Comparison of ENCODE assay signal across 19 cellular contexts in the genomic region with DNA sequence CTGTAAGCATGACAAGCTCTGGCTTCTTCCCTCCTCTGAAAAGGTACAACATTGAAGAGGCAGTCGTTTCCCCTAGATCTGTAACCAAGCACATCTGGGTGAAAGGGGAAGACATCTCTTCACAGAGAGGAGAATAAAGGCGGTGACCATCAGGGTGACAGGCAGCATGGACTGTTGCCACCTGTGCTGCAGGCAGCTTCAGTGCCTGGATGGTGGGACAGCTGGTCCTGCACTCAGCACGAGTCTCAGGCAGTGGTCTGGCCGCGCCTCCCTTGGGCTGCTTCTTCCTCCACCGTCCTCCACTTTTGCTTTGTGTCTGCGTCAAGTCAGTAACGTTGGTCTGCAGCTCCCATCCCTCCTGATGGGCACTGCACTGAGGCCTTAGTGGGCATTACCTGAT.
DNase-seq lines count a peak whose midpoint lies in the region; ATAC-seq, FAIRE-seq and TF ChIP-seq lines count a peak whose summit lies in the region.
"Had no signal": no experiment of that assay in that cellular context is flagged by ENCODE, and none has a peak within 500 bp of the region (broad histone marks: within the 10 kb centered on the region; RNA-seq: fewer than 3 reads in every experiment).

No MANE protein-coding gene starts in this region.

- peaks cover 2% of the 10 kb centered on the region for H3K36me3 Mint-ChIP-seq in Caco-2 (ENCODE audit: insufficient read depth, unreplicated experiment)

- H3K4me3 ChIP-seq in HepG2 (replicated peaks in 1 of 3; ENCODE audit: insufficient read depth in 1 of 3, low read depth in 2 of 3, low read length in 3 of 3) (no peak overlapping the region), right lobe of liver (no peak overlapping the region), neuronal stem cell (ENCODE audit: low read length in 2 of 2) (no peak overlapping the region), upper lobe of left lung (no peak overlapping the region), Caco-2 (ENCODE audit: low read depth, low read length) (no peak overlapping the region), mucosa of descending colon (no peak overlapping the region)
- H3K4me3 ChIP-seq: GM23338 had no signal

- H3K36me3 ChIP-seq in HepG2 (replicated peaks in 1 of 2; ENCODE audit: control insufficient read depth in 1 of 2, insufficient read depth in 2 of 2, low read length in 2 of 2): peaks cover 0 to 3% of the 10 kb centered on the region in 2 experiments; a peak in 2 of 5 replicates
- no peaks in the 10 kb centered on the region for H3K36me3 ChIP-seq in right lobe of liver
- no peaks in the 10 kb centered on the region for H3K36me3 ChIP-seq in neuronal stem cell (replicated peaks in 1 of 2; ENCODE audit: control insufficient read depth in 2 of 2, insufficient read depth in 2 of 2, low read length in 2 of 2)
- H3K36me3 ChIP-seq in upper lobe of left lung: no peaks in the 10 kb centered on the region
- no peaks in the 10 kb centered on the region; the same call in 1 of the 2 replicates for H3K36me3 ChIP-seq in Caco-2 (ENCODE audit: control insufficient read depth, insufficient read depth, low read length)
- H3K36me3 ChIP-seq in mucosa of descending colon (ENCODE audit: low read depth): no peaks in the 10 kb centered on the region

- H3K27me3 ChIP-seq in HepG2 (ENCODE audit: control insufficient read depth in 1 of 2, insufficient read depth in 2 of 2, low read length in 2 of 2) (no peaks in the 10 kb centered on the region; a peak in 1 of 5 replicates), right lobe of liver (no peaks in the 10 kb centered on the region), neuronal stem cell (ENCODE audit: control insufficient read depth in 3 of 3, insufficient read depth in 3 of 3, low read depth in 1 of 3, low read length in 3 of 3) (no peaks in the 10 kb centered on the region), upper lobe of left lung (no peaks in the 10 kb centered on the region), Caco-2 (replicated peaks; ENCODE audit: control insufficient read depth, insufficient read depth, low read length) (no peaks in the 10 kb centered on the region)

- ATAC-seq in HepG2 (peak; percentile 25; the same call in 1 of the 3 replicates), right lobe of liver (no peak), upper lobe of left lung (ENCODE audit: low FRiP score in 2 of 2) (no peak), mucosa of descending colon (no peak)
- ATAC-seq: GM23338 had no signal

- no peak overlapping the region for H4K91ac ChIP-seq in neuronal stem cell (ENCODE audit: low read depth, low read length, poor library complexity)

- H4K20me1 ChIP-seq in HepG2 (ENCODE audit: insufficient read depth, low read length): no peaks in the 10 kb centered on the region; the same call in 1 of the 2 replicates

- 100% methylated on average over 3 of the region's 8 CpGs for WGBS in HepG2 (ENCODE audit: low lambda C conversion rate)
- WGBS in right lobe of liver (ENCODE audit: insufficient coverage, low coverage, low lambda C conversion rate, missing lambda C conversion rate): 80% methylated on average over 2 of the region's 8 CpGs
- no CpG with 5 or more reads among the region's 8 CpGs for WGBS in neuronal stem cell (ENCODE audit: extremely low coverage in 2 of 2, insufficient read length in 2 of 2, insufficient replicate concordance in 1 of 2), 2 donors
- 83 to 87% methylated on average over 7 to 8 of the region's 8 CpGs for WGBS in upper lobe of left lung, 2 donors

- H3K23ac ChIP-seq in neuronal stem cell (ENCODE audit: low read depth, low read length, poor library complexity): peak overlapping the region; percentile 56

- H3K4me2 ChIP-seq in HepG2 (ENCODE audit: low read depth, low read length) (no peak overlapping the region), neuronal stem cell (ENCODE audit: insufficient read depth, low read length, poor library complexity, severe bottlenecking) (no peak overlapping the region)
- H3K4me2 ChIP-seq: GM23338 had no signal

- H3K27ac Mint-ChIP-seq in Caco-2 (ENCODE audit: unreplicated experiment): no peak overlapping the region
- H3K27ac Mint-ChIP-seq: GM23338 had no signal

- POLR2A ChIA-PET in HepG2 (lab: Yijun Ruan, JAX) (no interaction called here), Caco-2 (lab: Charles Lee) (no interaction called here)

- no peak overlapping the region for H3K27ac ChIP-seq in HepG2 (ENCODE audit: extremely low read length, insufficient read depth, low read length)
- H3K27ac ChIP-seq in right lobe of liver: no peak overlapping the region
- peak overlapping the region; percentile 38; the same call in 1 of the 2 replicates for H3K27ac ChIP-seq in VCaP
- no peak overlapping the region for H3K27ac ChIP-seq in neuronal stem cell (replicated peaks; ENCODE audit: low read length)
- peak overlapping the region in 3 of 4 donors; percentile 75 to 83 (median 80) for H3K27ac ChIP-seq in upper lobe of left lung
- H3K27ac ChIP-seq: HL-60 had no signal

- peaks cover 31% of the 10 kb centered on the region for H3K79me2 ChIP-seq in HepG2 (ENCODE audit: insufficient read depth, low read length)

- in situ Hi-C loops in HepG2 (cut with HindIII; ENCODE audit: extremely low pct_ligation_motif_present, low pct_unique_long_range_greater_than_20kb): no loop called here

- DNase-seq in HepG2 (ENCODE audit: low spot score) (no peak), right lobe of liver (no peak), neuronal stem cell (ENCODE audit: low spot score) (no peak), upper lobe of left lung (no peak), HUDEP-2 (lab: John Stamatoyannopoulos, UW; ENCODE audit: unreplicated experiment in 76 of 76) (no peak), Caco-2 (no peak), mucosa of descending colon (no peak)
- DNase-seq: DMS79 treated with DMSO at 0.1 percent for 48 hours, GF-D8, KG1, NCI-H1048, NCI-H146, NCI-H2081 treated with DMSO at 0.1 percent for 48 hours, NCI-H2227 treated with DMSO at 0.1 percent for 48 hours, NCI-H69, SHP77 had no signal

- H2BK120ac ChIP-seq in neuronal stem cell (ENCODE audit: low read depth, low read length): no peak overlapping the region

- H2BK5ac ChIP-seq in neuronal stem cell (ENCODE audit: low read length): no peak overlapping the region

- BruUV-seq in HepG2 (replicated peaks; lab: Mats Ljungman, UMichigan): no TSS peak
- BruUV-seq in Caco-2 (replicated peaks; lab: Mats Ljungman, UMichigan): no TSS peak

- H3K4me1 Mint-ChIP-seq in Caco-2 (ENCODE audit: low read depth, unreplicated experiment): peaks cover 6% of the 10 kb centered on the region

- H3K9me3 ChIP-seq in HepG2 (ENCODE audit: low read length): peaks cover 11% of the 10 kb centered on the region; the same call in 1 of the 2 replicates
- no peaks in the 10 kb centered on the region for H3K9me3 ChIP-seq in right lobe of liver
- peaks cover 2 to 8% of the 10 kb centered on the region in 2 donors for H3K9me3 ChIP-seq in neuronal stem cell (replicated peaks in 1 of 2; ENCODE audit: control insufficient read depth in 2 of 2, insufficient read depth in 1 of 2, low read depth in 1 of 2, low read length in 2 of 2)
- H3K9me3 ChIP-seq in upper lobe of left lung: peaks cover 0 to 11% (median 6%) of the 10 kb centered on the region in 4 donors
- H3K9me3 ChIP-seq in Caco-2: no peaks in the 10 kb centered on the region
- H3K9me3 ChIP-seq in mucosa of descending colon: peaks cover 6% of the 10 kb centered on the region

- H2AFZ ChIP-seq in HepG2 (ENCODE audit: low read length) (no peak overlapping the region), neuronal stem cell (ENCODE audit: low read length) (no peak overlapping the region)
- H2AFZ ChIP-seq: GM23338 had no signal

- no peak overlapping the region for H3K14ac ChIP-seq in neuronal stem cell (ENCODE audit: low read length)

- no peak overlapping the region for H2BK12ac ChIP-seq in neuronal stem cell (ENCODE audit: low read length)

- H2AK5ac ChIP-seq in neuronal stem cell (ENCODE audit: low read depth, low read length): no peak overlapping the region

- TF ChIP-seq CTCF in HepG2 (CRISPR knock-in tag; IDR thresholded peaks at IDR 0.05) (no peak), right lobe of liver (IDR thresholded peaks at IDR 0.05) (no peak), VCaP (conservative IDR thresholded peaks at IDR 0.05) (no peak), upper lobe of left lung (IDR thresholded peaks at IDR 0.05) (no peak), Caco-2 (IDR thresholded peaks at IDR 0.05; ENCODE audit: insufficient read depth in 1 of 2, low read depth in 1 of 2, low read length in 1 of 2, severe bottlenecking in 1 of 2, unreplicated experiment in 1 of 2) (no peak), mucosa of descending colon (IDR thresholded peaks at IDR 0.05) (no peak)

- H2BK15ac ChIP-seq in neuronal stem cell (ENCODE audit: low read length): no peak overlapping the region

- H3K9ac ChIP-seq in HepG2 (ENCODE audit: insufficient read depth, low read depth, low read length): no peak overlapping the region
- H3K9ac ChIP-seq in neuronal stem cell (ENCODE audit: low read depth, low read length, poor library complexity): peak overlapping the region; percentile 39

- no peak for TF ChIP-seq EP300 in HepG2 (IDR thresholded peaks at IDR 0.05; ENCODE audit: low read depth in 2 of 2, low read length in 2 of 2)
- TF ChIP-seq EP300 in HepG2 (CRISPR knock-in tag; IDR thresholded peaks at IDR 0.05; ENCODE audit: borderline replicate concordance): no peak
- no peak for TF ChIP-seq EP300 in upper lobe of left lung (IDR thresholded peaks at IDR 0.05)

- CTCF ChIA-PET in HepG2 (lab: Yijun Ruan, JAX; ENCODE audit: low intra/inter-chr PET ratio, low total read pairs): no interaction called here
- CTCF ChIA-PET in Caco-2 (lab: Charles Lee): interaction anchor here (0.6 kb wide), 1 partner anchor 395 kb away, joined by 4 read pairs; no protein-coding TSS in a partner anchor

- intact Hi-C loops in HepG2 (cut with micrococcal nuclease; ENCODE audit: unreplicated experiment) (no loop called here), right lobe of liver (cut with DNase I) (no loop called here), Caco-2 (cut with micrococcal nuclease; ENCODE audit: unreplicated experiment) (no loop called here), mucosa of descending colon (cut with DNase I, micrococcal nuclease) (no loop called here)

- FAIRE-seq in HepG2 (lab: Jason Lieb, UNC): no peak

- peaks cover 3% of the 10 kb centered on the region for H3K79me1 ChIP-seq in neuronal stem cell (ENCODE audit: low read depth, low read length)

- no peak for TF ChIP-seq RAD21 in HepG2 (CRISPR knock-in tag; IDR thresholded peaks at IDR 0.05)

- H3K9me3 Mint-ChIP-seq in Caco-2 (ENCODE audit: unreplicated experiment): no peaks in the 10 kb centered on the region

- H3K27me3 Mint-ChIP-seq in Caco-2 (ENCODE audit: insufficient read depth, unreplicated experiment): no peaks in the 10 kb centered on the region

- no peak overlapping the region for H3K4ac ChIP-seq in neuronal stem cell (ENCODE audit: low read length)

- H3K4me1 ChIP-seq in HepG2 (ENCODE audit: insufficient read depth, low read length): peaks cover 44% of the 10 kb centered on the region
- peaks cover 0 to 4% (median under 1%) of the 10 kb centered on the region in 4 donors for H3K4me1 ChIP-seq in right lobe of liver
- no peaks in the 10 kb centered on the region for H3K4me1 ChIP-seq in neuronal stem cell (ENCODE audit: control insufficient read depth in 2 of 2, insufficient read depth in 1 of 2, low read depth in 1 of 2, low read length in 2 of 2)
- peaks cover 24 to 36% (median 25%) of the 10 kb centered on the region in 4 donors for H3K4me1 ChIP-seq in upper lobe of left lung
- no peaks in the 10 kb centered on the region for H3K4me1 ChIP-seq in Caco-2
- H3K4me1 ChIP-seq in mucosa of descending colon (ENCODE audit: low read depth): peaks cover 24% of the 10 kb centered on the region

- no peak overlapping the region for H3K4me3 Mint-ChIP-seq in Caco-2 (ENCODE audit: unreplicated experiment)
- H3K4me3 Mint-ChIP-seq: GM23338 had no signal

- TF ChIP-seq POLR2A in HepG2 (IDR thresholded peaks at IDR 0.05; ENCODE audit: insufficient read depth in 1 of 2, low read depth in 2 of 2, low read length in 2 of 2): no peak
- TF ChIP-seq POLR2A in right lobe of liver (IDR thresholded peaks at IDR 0.05): no peak
- no peak for TF ChIP-seq POLR2A in upper lobe of left lung (IDR thresholded peaks at IDR 0.05)

- H3K18ac ChIP-seq in neuronal stem cell (ENCODE audit: low read length): peak overlapping the region; percentile 2

- no peak overlapping the region for H4K8ac ChIP-seq in neuronal stem cell (ENCODE audit: low read depth, low read length)

Comparison
In these comparisons a context has a peak if more than half of its experiments do, and no peak if none do; other contexts are left out.
1. H3K27ac ChIP-seq: peak in VCaP (single experiment) and upper lobe of left lung (3 of 4); none in HepG2 (single experiment), right lobe of liver (0 of 3) and neuronal stem cell (single experiment).